Comparison of ENCODE assay signal across 30 cellular contexts in the genomic region with DNA sequence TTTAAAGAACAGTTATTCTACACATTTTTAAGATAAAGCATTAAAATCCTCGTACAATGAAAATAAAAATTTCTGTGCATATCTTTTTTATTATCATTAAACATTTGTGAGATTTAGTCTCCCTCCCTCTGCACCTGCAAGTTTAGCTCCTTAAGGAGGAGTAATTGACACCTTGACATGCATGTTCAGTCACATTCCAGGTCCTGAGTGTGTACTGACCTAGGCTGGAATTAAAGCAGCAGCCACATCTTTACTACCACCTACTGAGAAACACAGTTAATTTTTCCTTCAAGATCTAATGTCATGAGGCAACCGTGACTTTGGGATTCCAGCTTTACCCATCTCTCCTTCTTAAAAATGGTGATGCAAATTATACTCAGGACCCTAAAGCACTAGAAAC.
"Had no signal": no experiment of that assay in that cellular context is flagged by ENCODE, and none has a peak within 500 bp of the region (broad histone marks: within the 10 kb centered on the region; RNA-seq: fewer than 3 reads in every experiment).

No MANE protein-coding gene starts in this region.

- H3K4me1 Mint-ChIP-seq: activated naive CD4-positive, alpha-beta T cell treated with anti-CD3 and anti-CD28 coated beads, Interleukin-2, amount 50 U/mL, for 24 hours; central memory CD8-positive, alpha-beta T cell had no signal

- H3K27me3 Mint-ChIP-seq: activated T-cell treated with anti-CD3 and anti-CD28 coated beads, Interleukin-2, amount 50 U/mL, for 24 hours; central memory CD8-positive, alpha-beta T cell had no signal

- H3K27ac ChIP-seq: RWPE1, SJSA1 had no signal

- DNase-seq: activated CD4-positive, alpha-beta T cell treated with anti-CD3 and anti-CD28 coated beads for 4 hours; activated CD4-positive, alpha-beta T cell treated with anti-CD3 and anti-CD28 coated beads, Interleukin-2, amount 50 U/mL, for 4 hours; activated CD8-positive, alpha-beta memory T cell treated with anti-CD3 and anti-CD28 coated beads, Interleukin-2, amount 50 U/mL, for 48 hours; activated CD8-positive, alpha-beta T cell treated with anti-CD3 and anti-CD28 coated beads, Interleukin-2, amount 10 ng/mL, durations not matched to agents 7 days and 5 days; activated effector memory CD4-positive, alpha-beta T cell treated with Interleukin-2 at 50 U/mL for 16 hours; activated naive CD4-positive, alpha-beta T cell; activated T-cell treated with anti-CD3 and anti-CD28 coated beads, Interleukin-2, amount 50 U/mL, for 24 hours; aorta; MM.1S; NCI-H1105; NCI-H1436; NCI-H1694 treated with DMSO at 0.1 percent for 48 hours; NCI-H2171; NCI-H2227 treated with DMSO at 0.1 percent for 48 hours; NCI-H446 treated with DMSO at 0.1 percent for 48 hours; NCI-H524 treated with DMSO at 0.1 percent for 48 hours; NCI-H774; NK-92 treated with Interleukin-12 subunit alpha and Interleukin-12 subunit beta, amount 100 ng/mL, for 24 hours; OCI-M1; Right ventricle myocardium superior; SW 1271 had no signal

- H3K4me3 ChIP-seq: SJSA1 had no signal

- H3K4me1 ChIP-seq: SJSA1 had no signal

- H3K36me3 ChIP-seq: SJSA1 had no signal

- H3K36me3 Mint-ChIP-seq: activated naive CD4-positive, alpha-beta T cell treated with anti-CD3 and anti-CD28 coated beads, Interleukin-2, amount 50 U/mL, for 24 hours had no signal

- H3K9me3 Mint-ChIP-seq: activated T-cell treated with anti-CD3 and anti-CD28 coated beads, Interleukin-2, amount 50 U/mL, for 24 hours; activated T-helper 1 cell treated with anti-CD3 and anti-CD28 coated beads, Interleukin-12 subunit alpha, Interleukin-12 subunit beta, Interleukin-2, Interleukin-4 antibody, amounts not matched to agents 30 ng/mL and 10 ng/mL and 1 ng/mL, durations not matched to agents 14 hours and 24 hours and 36 hours; T-helper 2 cell treated with Interferon-gamma antibody and Interleukin-4, amounts not matched to agents 5 μg/mL and 100 μg/mL, for 36 hours had no signal

- H3K27me3 ChIP-seq: SJSA1 had no signal

- H3K4me3 Mint-ChIP-seq: activated CD8-positive, alpha-beta T cell treated with anti-CD3 and anti-CD28 coated beads, Interleukin-2, amount 10 ng/mL, durations not matched to agents 7 days and 5 days; activated naive CD4-positive, alpha-beta T cell treated with anti-CD3 and anti-CD28 coated beads, Interleukin-2, amount 50 U/mL, for 24 hours; activated T-cell treated with anti-CD3 and anti-CD28 coated beads, Interleukin-2, amount 50 U/mL, for 24 hours; activated T-helper 1 cell treated with anti-CD3 and anti-CD28 coated beads, Interleukin-12 subunit alpha, Interleukin-12 subunit beta, Interleukin-2, Interleukin-4 antibody, amounts not matched to agents 30 ng/mL and 10 ng/mL and 1 ng/mL, durations not matched to agents 14 hours and 24 hours and 36 hours; central memory CD8-positive, alpha-beta T cell; T-helper 2 cell treated with Interferon-gamma antibody and Interleukin-4, amounts not matched to agents 5 μg/mL and 100 μg/mL, for 36 hours had no signal

- ATAC-seq: activated CD4-positive, CD25-positive, alpha-beta regulatory T cell treated with anti-CD3 and anti-CD28 coated beads, Interleukin-2, amount 50 U/mL, for 24 hours; activated CD8-positive, alpha-beta T cell treated with anti-CD3 and anti-CD28 coated beads, Interleukin-2, amount 10 ng/mL, durations not matched to agents 7 days and 5 days; Panc1; SK-N-SH treated with all-trans-retinoic acid at 6 μM for 48 hours had no signal

- H3K9me3 ChIP-seq: SJSA1 had no signal

- H3K27ac Mint-ChIP-seq: activated CD8-positive, alpha-beta T cell treated with anti-CD3 and anti-CD28 coated beads, Interleukin-2, amount 10 ng/mL, durations not matched to agents 7 days and 5 days; activated naive CD4-positive, alpha-beta T cell treated with anti-CD3 and anti-CD28 coated beads, Interleukin-2, amount 50 U/mL, for 24 hours; activated T-cell treated with anti-CD3 and anti-CD28 coated beads, Interleukin-2, amount 50 U/mL, for 24 hours; activated T-helper 1 cell treated with anti-CD3 and anti-CD28 coated beads, Interleukin-12 subunit alpha, Interleukin-12 subunit beta, Interleukin-2, Interleukin-4 antibody, amounts not matched to agents 30 ng/mL and 10 ng/mL and 1 ng/mL, durations not matched to agents 14 hours and 24 hours and 36 hours; T-helper 2 cell treated with Interferon-gamma antibody and Interleukin-4, amounts not matched to agents 5 μg/mL and 100 μg/mL, for 36 hours had no signal
